In genomic region chr20:50115591-50116367, GRCh38 we compare ENCODE assay signal across 1 cellular context.
TF ChIP-seq lines count a peak whose summit lies in the region.

No MANE protein-coding gene starts in this region.

TF ChIP-seq in HepG2, 621 proteins besides CTCF, POLR2A, EP300 and RAD21 (continued from another document and continues in another):
- no peak for TF ChIP-seq ZNF550 (CRISPR knock-in tag; IDR thresholded peaks at IDR 0.05; ENCODE audit: borderline replicate concordance)
- TF ChIP-seq TRIM24 (CRISPR knock-in tag; IDR thresholded peaks at IDR 0.05): no peak
- no peak for TF ChIP-seq REST (IDR thresholded peaks at IDR 0.05; ENCODE audit: borderline replicate concordance in 1 of 2, low read depth in 1 of 2, low read length in 2 of 2)
- peak; percentile 77 for TF ChIP-seq PPARG (CRISPR knock-in tag; conservative IDR thresholded peaks at IDR 0.05)
- no peak for TF ChIP-seq ZNF547 (CRISPR knock-in tag; IDR thresholded peaks at IDR 0.05)
- no peak for TF ChIP-seq ZNF20 (CRISPR knock-in tag; IDR thresholded peaks at IDR 0.05)
- TF ChIP-seq XBP1 (CRISPR knock-in tag; IDR thresholded peaks at IDR 0.05): no peak
- TF ChIP-seq AGO1 (IDR thresholded peaks at IDR 0.05; ENCODE audit: low read depth, low read length, poor library complexity, severe bottlenecking): no peak
- peak; percentile 59; the same call in 1 of the 2 replicates for TF ChIP-seq ZNF879 (CRISPR knock-in tag; IDR thresholded peaks at IDR 0.05)
- TF ChIP-seq HNRNPH1 (optimal IDR thresholded peaks at IDR 0.05; ENCODE audit: low read depth, low read length): no peak
- no peak for TF ChIP-seq KLF11 (CRISPR knock-in tag; IDR thresholded peaks at IDR 0.05)
- no peak for TF ChIP-seq ZSCAN22 (CRISPR knock-in tag; IDR thresholded peaks at IDR 0.05)
- 0 out of 2 replicates have a peak, but pooled peaks have one; percentile 47 for TF ChIP-seq GATAD2A (CRISPR knock-in tag; IDR thresholded peaks at IDR 0.05)
- TF ChIP-seq ZNF230 (CRISPR knock-in tag; IDR thresholded peaks at IDR 0.05): peak; percentile 86
- peak; percentile 65; the same call in 1 of the 2 replicates for TF ChIP-seq MXD3 (CRISPR knock-in tag; IDR thresholded peaks at IDR 0.05)
- peak; percentile 37; the same call in 1 of the 2 replicates for TF ChIP-seq AHR (CRISPR knock-in tag; IDR thresholded peaks at IDR 0.05)
- TF ChIP-seq ZNF367 (CRISPR knock-in tag; IDR thresholded peaks at IDR 0.05; ENCODE audit: borderline replicate concordance): no peak
- no peak for TF ChIP-seq MTF1 (CRISPR knock-in tag; IDR thresholded peaks at IDR 0.05)
- peak; percentile 55; the same call in 1 of the 2 replicates for TF ChIP-seq SOX5 (CRISPR knock-in tag; IDR thresholded peaks at IDR 0.05; ENCODE audit: borderline replicate concordance)
- peak; percentile 88 for TF ChIP-seq ELF1 (CRISPR knock-in tag; IDR thresholded peaks at IDR 0.05)
- no peak; the same call in 1 of the 2 replicates for TF ChIP-seq ZNF468 (CRISPR knock-in tag; IDR thresholded peaks at IDR 0.05)
- peak; percentile 96 for TF ChIP-seq ZFP62 (CRISPR knock-in tag; IDR thresholded peaks at IDR 0.05)
- no peak for TF ChIP-seq SMARCC2 (IDR thresholded peaks at IDR 0.05)
- no peak for TF ChIP-seq ZNF646 (CRISPR knock-in tag; IDR thresholded peaks at IDR 0.05)
- no peak for TF ChIP-seq ZMYM2 (CRISPR knock-in tag; IDR thresholded peaks at IDR 0.05)
- no peak for TF ChIP-seq ZNF703 (CRISPR knock-in tag; IDR thresholded peaks at IDR 0.05; ENCODE audit: borderline replicate concordance)
- peak; percentile 8; the same call in 1 of the 2 replicates for TF ChIP-seq SMC3 (IDR thresholded peaks at IDR 0.05; ENCODE audit: low read length)
- TF ChIP-seq ARID3A (IDR thresholded peaks at IDR 0.05; ENCODE audit: low read depth, low read length): peak; percentile 76
- TF ChIP-seq SSRP1 (CRISPR knock-in tag; IDR thresholded peaks at IDR 0.05): no peak
- TF ChIP-seq KLF15 (CRISPR knock-in tag; IDR thresholded peaks at IDR 0.05; ENCODE audit: borderline replicate concordance): no peak
- TF ChIP-seq KAT8 (CRISPR knock-in tag; IDR thresholded peaks at IDR 0.05): peak; percentile 96
- TF ChIP-seq ZNF773 (CRISPR knock-in tag; IDR thresholded peaks at IDR 0.05; ENCODE audit: borderline replicate concordance): no peak
- TF ChIP-seq ZSCAN20 (CRISPR knock-in tag; IDR thresholded peaks at IDR 0.05; ENCODE audit: borderline replicate concordance): no peak
- TF ChIP-seq ZNF777 (CRISPR knock-in tag; IDR thresholded peaks at IDR 0.05): peak; percentile 88
- no peak; the same call in 1 of the 2 replicates for TF ChIP-seq ZFP37 (CRISPR knock-in tag; IDR thresholded peaks at IDR 0.05; ENCODE audit: borderline replicate concordance)
- no peak for TF ChIP-seq ZBTB7A (CRISPR knock-in tag; IDR thresholded peaks at IDR 0.05)
- TF ChIP-seq KDM3A (CRISPR knock-in tag; IDR thresholded peaks at IDR 0.05; ENCODE audit: low read depth): peak; percentile 41; the same call in 1 of the 2 replicates
- TF ChIP-seq ZBED4 (CRISPR knock-in tag; IDR thresholded peaks at IDR 0.05; ENCODE audit: borderline replicate concordance): peak; percentile 50
- no peak for TF ChIP-seq THYN1 (CRISPR knock-in tag; IDR thresholded peaks at IDR 0.05; ENCODE audit: borderline replicate concordance, low read depth)
- no peak; the same call in 1 of the 2 replicates for TF ChIP-seq SRY (CRISPR knock-in tag; IDR thresholded peaks at IDR 0.05)
- peak; percentile 94 for TF ChIP-seq XRCC5 (optimal IDR thresholded peaks at IDR 0.05; ENCODE audit: low read length)
- no peak for TF ChIP-seq NPAS2 (CRISPR knock-in tag; IDR thresholded peaks at IDR 0.05; ENCODE audit: borderline replicate concordance)
- no peak for TF ChIP-seq MIER2 (CRISPR knock-in tag; IDR thresholded peaks at IDR 0.05)
- no peak for TF ChIP-seq STAG1 (CRISPR knock-in tag; IDR thresholded peaks at IDR 0.05)
- peak; percentile 68; the same call in 1 of the 2 replicates for TF ChIP-seq MED13 (CRISPR knock-in tag; IDR thresholded peaks at IDR 0.05)
- no peak for TF ChIP-seq NFAT5 (CRISPR knock-in tag; IDR thresholded peaks at IDR 0.05)
